ENCODE assay signal across 14 cellular contexts in the genomic region with DNA sequence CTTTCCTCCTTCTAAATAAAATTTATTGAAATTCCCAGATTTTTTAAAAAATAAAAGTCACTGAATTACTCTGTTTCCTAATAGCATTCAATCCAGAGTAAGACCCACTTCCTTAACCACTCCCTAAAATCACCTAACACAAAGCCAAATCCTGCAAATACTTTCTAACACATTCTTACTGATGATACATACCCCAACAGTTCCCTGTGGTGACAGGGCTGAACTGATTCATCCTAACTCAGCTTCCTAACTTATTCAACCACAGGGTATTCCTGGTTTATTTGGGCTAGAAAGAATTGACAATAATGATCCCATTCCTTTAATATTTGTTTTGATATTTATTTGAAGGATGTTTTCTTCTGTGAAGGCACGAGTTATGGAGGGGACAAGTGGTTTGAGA. TPM values are rescaled to one million over a fixed set of nuclear protein-coding genes. Genes with fewer than 3 reads are reported as not detected.
A peak's percentile ranks its signal among the peaks of the same experiment; 100 is the strongest.
DNase-seq lines count a peak whose midpoint lies in the region; ATAC-seq and TF ChIP-seq lines count a peak whose summit lies in the region.
"Had no signal": no experiment of that assay in that cellular context is flagged by ENCODE, and none has a peak within 500 bp of the region (broad histone marks: within the 10 kb centered on the region; RNA-seq: fewer than 3 reads in every experiment).

No MANE protein-coding gene starts in this region.

- no peaks in the 10 kb centered on the region for H4K20me1 ChIP-seq in OCI-LY7 (ENCODE audit: insufficient read depth, low read length)

- no peak overlapping the region for H3K4me2 ChIP-seq in OCI-LY7 (ENCODE audit: low read length)

- peaks cover 18% of the 10 kb centered on the region for H3K27me3 Mint-ChIP-seq in stimulated activated naive CD8-positive, alpha-beta T cell treated with anti-CD3 and anti-CD28 coated beads, Interleukin-15, amount 100 ng/mL, for 72 hours

- ATAC-seq in heart left ventricle (no peak), upper lobe of right lung (no peak)
- no peak for ATAC-seq in stimulated activated naive CD8-positive, alpha-beta T cell treated with anti-CD3 and anti-CD28 coated beads, Interleukin-15, amount 100 ng/mL, for 72 hours
- ATAC-seq: activated CD4-positive, alpha-beta T cell treated with anti-CD3 and anti-CD28 coated beads for 36 hours had no signal

- DNase-seq in heart left ventricle (no peak), cardiac septum (ENCODE audit: low spot score) (no peak), coronary artery (ENCODE audit: low spot score) (no peak), upper lobe of right lung (no peak), OCI-LY7 (ENCODE audit: low spot score) (no peak)
- no peak for DNase-seq in stimulated activated naive CD8-positive, alpha-beta T cell treated with anti-CD3 and anti-CD28 coated beads, Interleukin-15, amount 100 ng/mL, for 72 hours
- no peak for DNase-seq in central memory CD4-positive, alpha-beta T cell
- DNase-seq: 8988T; activated CD4-positive, alpha-beta T cell treated with anti-CD3 and anti-CD28 coated beads for 36 hours; HCEC 1CT; NCI-H2029 had no signal

- H3K9me2 ChIP-seq in OCI-LY7 (ENCODE audit: insufficient read depth, low read length) = no peaks in the 10 kb centered on the region

- H3K27me3 ChIP-seq in heart left ventricle (no peaks in the 10 kb centered on the region), mucosa of rectum (ENCODE audit: control insufficient read depth in 2 of 2, insufficient read depth in 2 of 2, low read length in 2 of 2) (no peaks in the 10 kb centered on the region), upper lobe of right lung (no peaks in the 10 kb centered on the region)
- H3K27me3 ChIP-seq: cardiac muscle cell had no signal

- H2AFZ ChIP-seq in OCI-LY7 (ENCODE audit: low read length) = no peak overlapping the region

- H3K4me3 Mint-ChIP-seq in stimulated activated naive CD8-positive, alpha-beta T cell treated with anti-CD3 and anti-CD28 coated beads, Interleukin-15, amount 100 ng/mL, for 72 hours = no peak overlapping the region
- H3K4me3 Mint-ChIP-seq: activated CD4-positive, alpha-beta T cell treated with anti-CD3 and anti-CD28 coated beads for 36 hours; activated T-helper 1 cell treated with anti-CD3 and anti-CD28 coated beads, Interleukin-12 subunit alpha, Interleukin-12 subunit beta, Interleukin-2, Interleukin-4 antibody, amounts not matched to agents 30 ng/mL and 10 ng/mL and 1 ng/mL, durations not matched to agents 14 hours and 24 hours and 36 hours had no signal

- 64 to 90% (median 80%) methylated on average over 1 of the region's 1 CpG for WGBS in heart left ventricle, 4 donors

- no peak for TF ChIP-seq CTCF in heart left ventricle (IDR thresholded peaks at IDR 0.05)
- no peak for TF ChIP-seq CTCF in coronary artery (IDR thresholded peaks at IDR 0.05)
- TF ChIP-seq CTCF in upper lobe of right lung (IDR thresholded peaks at IDR 0.05) = no peak
- no peak for TF ChIP-seq CTCF in OCI-LY7 (conservative IDR thresholded peaks at IDR 0.05; ENCODE audit: low read length)

- H3K27ac ChIP-seq in heart left ventricle (peak overlapping the region in 2 of 12 donors; percentile 86 to 89), coronary artery (peak overlapping the region in 1 of 2 donors; percentile 85), mucosa of rectum (ENCODE audit: low read depth in 2 of 2, low read length in 2 of 2) (no peak overlapping the region), upper lobe of right lung (no peak overlapping the region), OCI-LY7 (ENCODE audit: low read depth, low read length, poor library complexity, severe bottlenecking) (no peak overlapping the region)
- H3K27ac ChIP-seq: cardiac muscle cell had no signal

- intact Hi-C loops in heart left ventricle (cut with DNase I) = no loop called here
- intact Hi-C loops in cardiac septum (cut with DNase I) = loop anchor here (2.0 kb wide), 1 partner anchor 41 kb away; a partner anchor contains a TSS
- intact Hi-C loops in upper lobe of right lung (cut with DNase I) = no loop called here
- intact Hi-C loops in OCI-LY7 (cut with micrococcal nuclease; ENCODE audit: unreplicated experiment) = no loop called here

- no peak overlapping the region for H3K27ac Mint-ChIP-seq in stimulated activated naive CD8-positive, alpha-beta T cell treated with anti-CD3 and anti-CD28 coated beads, Interleukin-15, amount 100 ng/mL, for 72 hours
- H3K27ac Mint-ChIP-seq: activated CD4-positive, alpha-beta T cell treated with anti-CD3 and anti-CD28 coated beads for 36 hours; activated T-helper 1 cell treated with anti-CD3 and anti-CD28 coated beads, Interleukin-12 subunit alpha, Interleukin-12 subunit beta, Interleukin-2, Interleukin-4 antibody, amounts not matched to agents 30 ng/mL and 10 ng/mL and 1 ng/mL, durations not matched to agents 14 hours and 24 hours and 36 hours had no signal

- H3K79me2 ChIP-seq in OCI-LY7 (ENCODE audit: insufficient read depth, low read depth, low read length) = no peaks in the 10 kb centered on the region

- H3K36me3 ChIP-seq in heart left ventricle (peaks cover 7 to 43% (median 23%) of the 10 kb centered on the region in 9 donors), mucosa of rectum (ENCODE audit: control insufficient read depth in 2 of 2, insufficient read depth in 2 of 2, low read length in 2 of 2) (peaks cover 0 to 4% of the 10 kb centered on the region in 2 donors), upper lobe of right lung (no peaks in the 10 kb centered on the region), OCI-LY7 (ENCODE audit: insufficient read depth, low read length) (no peaks in the 10 kb centered on the region)
- H3K36me3 ChIP-seq: cardiac muscle cell had no signal

- no peak overlapping the region for H3K9ac ChIP-seq in mucosa of rectum (ENCODE audit: low read depth in 1 of 2, low read length in 2 of 2)

- H3K4me1 ChIP-seq in heart left ventricle = peaks cover 0 to 8% (median 0%) of the 10 kb centered on the region in 12 donors
- no peaks in the 10 kb centered on the region for H3K4me1 ChIP-seq in mucosa of rectum (ENCODE audit: control insufficient read depth in 2 of 2, insufficient read depth in 2 of 2, low read length in 2 of 2)
- no peaks in the 10 kb centered on the region for H3K4me1 ChIP-seq in upper lobe of right lung
- H3K4me1 ChIP-seq in OCI-LY7 (ENCODE audit: insufficient read depth, low read length, poor library complexity, severe bottlenecking) = no peaks in the 10 kb centered on the region

- CTCF ChIA-PET in OCI-LY7 (lab: Charles Lee; ENCODE audit: unreplicated experiment) = no interaction called here

- H3K9me3 Mint-ChIP-seq in stimulated activated naive CD8-positive, alpha-beta T cell treated with anti-CD3 and anti-CD28 coated beads, Interleukin-15, amount 100 ng/mL, for 72 hours = peaks cover 54 to 73% of the 10 kb centered on the region in 2 donors

- H3K4me3 ChIP-seq in heart left ventricle (peak overlapping the region in 10 of 12 donors; percentile 53 to 83 (median 64)), coronary artery (peak overlapping the region; percentile 81), mucosa of rectum (ENCODE audit: low read length in 2 of 2) (peak overlapping the region; percentile 64 to 77), upper lobe of right lung (peak overlapping the region; percentile 48), OCI-LY7 (ENCODE audit: low read depth, low read length, poor library complexity, severe bottlenecking) (no peak overlapping the region)
- H3K4me3 ChIP-seq: cardiac muscle cell had no signal

- no peak for TF ChIP-seq POLR2A in heart left ventricle (IDR thresholded peaks at IDR 0.05)

- BruUV-seq in OCI-LY7 (replicated peaks; lab: Mats Ljungman, UMichigan) = no TSS peak

- POLR2A ChIA-PET in OCI-LY7 (lab: Charles Lee) = no interaction called here

- H3K9me3 ChIP-seq in heart left ventricle (peaks cover 0 to 97% (median 73%) of the 10 kb centered on the region in 12 donors), mucosa of rectum (ENCODE audit: control insufficient read depth in 2 of 2, low read length in 2 of 2) (peaks cover 7 to 8% of the 10 kb centered on the region in 2 donors), upper lobe of right lung (peaks cover 23% of the 10 kb centered on the region), OCI-LY7 (ENCODE audit: low read length) (0 out of 2 replicates have a peak, but pooled peaks cover 4% of the 10 kb centered on the region)

- peaks cover 5% of the 10 kb centered on the region for H3K4me1 Mint-ChIP-seq in stimulated activated naive CD8-positive, alpha-beta T cell treated with anti-CD3 and anti-CD28 coated beads, Interleukin-15, amount 100 ng/mL, for 72 hours
- H3K4me1 Mint-ChIP-seq: activated CD4-positive, alpha-beta T cell treated with anti-CD3 and anti-CD28 coated beads for 36 hours had no signal

RNA-seq across cellular contexts. Expression of a gene that starts 40.7 kb away (rescaled TPM):
- 1 to 10 TPM in 4 of 9 donors, under 1 TPM in 5; 0.30 to 1.3 (median 0.69) TPM for total RNA-seq in heart left ventricle
- 1 to 10 TPM; 1.2 to 1.3 TPM for polyA plus RNA-seq in heart left ventricle
- total RNA-seq in cardiac septum = 1.5 TPM
- total RNA-seq in upper lobe of right lung = 1.8 TPM
- not detected in 2 replicates for total RNA-seq in OCI-LY7 (2014; rRNA removed; shearing (Covaris generic))
- total RNA-seq in OCI-LY7 (2022) = not detected in 2 replicates
